ENCODE assay signal across 14 cellular contexts in genomic region chr11:102191832-102192231, GRCh38.
A peak's percentile ranks its signal among the peaks of the same experiment; 100 is the strongest.
DNase-seq lines count a peak whose midpoint lies in the region; ATAC-seq and TF ChIP-seq lines count a peak whose summit lies in the region.
"Had no signal": no experiment of that assay in that cellular context is flagged by ENCODE, and none has a peak within 500 bp of the region (broad histone marks: within the 10 kb centered on the region; RNA-seq: fewer than 3 reads in every experiment).

No MANE protein-coding gene starts in this region.

- no peak for TF ChIP-seq EP300 in suprapubic skin (IDR thresholded peaks at IDR 0.05)

- peaks cover 43% of the 10 kb centered on the region for H3K4me1 Mint-ChIP-seq in mesothelial cell of epicardium

- H3K36me3 Mint-ChIP-seq in mesothelial cell of epicardium = peaks cover 14% of the 10 kb centered on the region

- ATAC-seq in right cardiac atrium = no peak
- no peak for ATAC-seq in HG02870 (IDR thresholded peaks at IDR 0.05; ENCODE audit: unreplicated experiment)
- ATAC-seq: PC-3 had no signal

- no peak for TF ChIP-seq CTCF in cardiac muscle cell (IDR thresholded peaks at IDR 0.05; ENCODE audit: low read depth, low read length)
- TF ChIP-seq CTCF in mesothelial cell of epicardium (IDR thresholded peaks at IDR 0.05; ENCODE audit: unreplicated experiment) = no peak
- TF ChIP-seq CTCF in suprapubic skin (IDR thresholded peaks at IDR 0.05) = no peak

- WGBS in right cardiac atrium = 89% methylated on average over 3 of the region's 3 CpGs
- 69% methylated on average over 3 of the region's 3 CpGs for WGBS in suprapubic skin

- no peaks in the 10 kb centered on the region for H3K27me3 Mint-ChIP-seq in mesothelial cell of epicardium (ENCODE audit: low read depth)

- no peak overlapping the region for H3K4me3 Mint-ChIP-seq in mesothelial cell of epicardium

- H3K9me3 Mint-ChIP-seq in mesothelial cell of epicardium = peaks cover 7% of the 10 kb centered on the region

- peak overlapping the region; percentile 88 for H3K27ac ChIP-seq in cardiac muscle cell
- H3K27ac ChIP-seq in right cardiac atrium (ENCODE audit: low read length) = no peak overlapping the region
- H3K27ac ChIP-seq in suprapubic skin = no peak overlapping the region

- H3K9me3 ChIP-seq in cardiac muscle cell (ENCODE audit: low read depth) (no peaks in the 10 kb centered on the region), right cardiac atrium (ENCODE audit: control insufficient read depth, low read length) (no peaks in the 10 kb centered on the region), suprapubic skin (no peaks in the 10 kb centered on the region)
- H3K9me3 ChIP-seq: HAP-1 had no signal

- intact Hi-C loops in right cardiac atrium (cut with DNase I) = no loop called here

- H3K27ac Mint-ChIP-seq in mesothelial cell of epicardium = peak overlapping the region; percentile 78

- no peak for TF ChIP-seq POLR2A in suprapubic skin (IDR thresholded peaks at IDR 0.05)

- H3K27me3 ChIP-seq in cardiac muscle cell (no peaks in the 10 kb centered on the region), right cardiac atrium (ENCODE audit: control insufficient read depth, insufficient read depth) (no peaks in the 10 kb centered on the region), suprapubic skin (no peaks in the 10 kb centered on the region)

- no peak for DNase-seq in cardiac muscle cell (ENCODE audit: low read depth in 1 of 2, low spot score in 1 of 2)
- no peak for DNase-seq in right cardiac atrium
- DNase-seq in fibroblast of peridontal ligament (ENCODE audit: extremely low read depth) = peak; percentile 45
- no peak for DNase-seq in mesothelial cell of epicardium (ENCODE audit: low spot score in 2 of 2, unreplicated experiment in 2 of 2)
- no peak for DNase-seq in stimulated activated CD4-positive, alpha-beta T cell treated with anti-CD3 and anti-CD28 coated beads, Interleukin-2, amount 100 ng/mL, for 24 hours
- no peak for DNase-seq in LoVo (ENCODE audit: low spot score)
- no peak for DNase-seq in suprapubic skin (ENCODE audit: low spot score in 2 of 2)
- DNase-seq: 8988T, C1 segment of cervical spinal cord, NCI-H1048, NCI-H69, PC-3 had no signal

- H3K4me3 ChIP-seq in cardiac muscle cell (no peak overlapping the region), right cardiac atrium (ENCODE audit: low read length) (no peak overlapping the region), suprapubic skin (no peak overlapping the region)
- H3K4me3 ChIP-seq: HAP-1 had no signal

- no peaks in the 10 kb centered on the region for H3K36me3 ChIP-seq in cardiac muscle cell
- H3K36me3 ChIP-seq in suprapubic skin = no peaks in the 10 kb centered on the region

- H3K4me1 ChIP-seq in cardiac muscle cell (ENCODE audit: low read depth) = peaks cover 60% of the 10 kb centered on the region
- H3K4me1 ChIP-seq in right cardiac atrium (ENCODE audit: control insufficient read depth, insufficient read depth, low read length) = peaks cover 4% of the 10 kb centered on the region
- peaks cover 18% of the 10 kb centered on the region for H3K4me1 ChIP-seq in suprapubic skin
